Comparison of ENCODE assay signal across 8 cellular contexts in genomic region chr2:216777637-216778273, GRCh38.
DNase-seq lines count a peak whose midpoint lies in the region; ATAC-seq, FAIRE-seq and TF ChIP-seq lines count a peak whose summit lies in the region.

No MANE protein-coding gene starts in this region.

- H3K36me3 ChIP-seq in HepG2 (replicated peaks in 1 of 2; ENCODE audit: control insufficient read depth in 1 of 2, insufficient read depth in 2 of 2, low read length in 2 of 2), result no peaks in the 10 kb centered on the region

- TF ChIP-seq EP300 in HepG2 (IDR thresholded peaks at IDR 0.05; ENCODE audit: low read depth in 2 of 2, low read length in 2 of 2), result peak in 1 of 2 experiments; percentile 42; a peak in 1 of 4 replicates
- no peak for TF ChIP-seq EP300 in HepG2 (CRISPR knock-in tag; IDR thresholded peaks at IDR 0.05; ENCODE audit: borderline replicate concordance)

- no peak overlapping the region for H3K27ac ChIP-seq in HepG2 (ENCODE audit: extremely low read length, insufficient read depth, low read length)

- H3K4me1 ChIP-seq in HepG2 (ENCODE audit: insufficient read depth, low read length), result peaks cover 16% of the 10 kb centered on the region

- TF ChIP-seq POLR2A in HepG2 (IDR thresholded peaks at IDR 0.05; ENCODE audit: insufficient read depth in 1 of 2, low read depth in 2 of 2, low read length in 2 of 2), result no peak

- peaks cover 0 to 16% of the 10 kb centered on the region in 2 experiments; a peak in 2 of 5 replicates for H3K27me3 ChIP-seq in HepG2 (ENCODE audit: control insufficient read depth in 1 of 2, insufficient read depth in 2 of 2, low read length in 2 of 2)

- peak; percentile 99 for ATAC-seq in GM21515 (IDR thresholded peaks at IDR 0.05; ENCODE audit: unreplicated experiment)
- peak; percentile 97 for ATAC-seq in HG03571 (IDR thresholded peaks at IDR 0.05; ENCODE audit: unreplicated experiment)
- peak; percentile 98 for ATAC-seq in HepG2
- ATAC-seq in omental fat pad (ENCODE audit: low FRiP score), result no peak

- H4K20me1 ChIP-seq in HepG2 (ENCODE audit: insufficient read depth, low read length), result no peaks in the 10 kb centered on the region

- no TSS peak for BruUV-seq in HepG2 (replicated peaks; lab: Mats Ljungman, UMichigan)

- CTCF ChIA-PET in HepG2 (lab: Yijun Ruan, JAX; ENCODE audit: low intra/inter-chr PET ratio, low total read pairs), result interaction anchor here (0.8 to 2.0 kb wide), 5 partner anchors 95 to 935 kb away, joined by 3 to 26 read pairs (median 7); no protein-coding TSS in a partner anchor

- no peaks in the 10 kb centered on the region for H3K4me1 Mint-ChIP-seq in activated T-cell treated with anti-CD3 and anti-CD28 coated beads, Interleukin-2, amount 50 U/mL, for 24 hours (ENCODE audit: low read depth)

- in situ Hi-C loops in astrocyte of the cerebellum (cut with HindIII; ENCODE audit: low sequenced_read_pairs) (no loop called here), HepG2 (cut with HindIII; ENCODE audit: extremely low pct_ligation_motif_present, low pct_unique_long_range_greater_than_20kb) (no loop called here)

- no peak overlapping the region for H2AFZ ChIP-seq in HepG2 (ENCODE audit: low read length)

- no peaks in the 10 kb centered on the region for H3K79me2 ChIP-seq in HepG2 (ENCODE audit: insufficient read depth, low read length)

- POLR2A ChIA-PET in HepG2 (lab: Yijun Ruan, JAX), result no interaction called here

- intact Hi-C loops in HepG2 (cut with micrococcal nuclease; ENCODE audit: unreplicated experiment), result loop anchor here (1.0 to 5.0 kb wide), 6 partner anchors 80 to 936 kb away; partner anchors contain the start of gene IGFBP5

- H3K27me3 Mint-ChIP-seq in activated T-cell treated with anti-CD3 and anti-CD28 coated beads, Interleukin-2, amount 50 U/mL, for 24 hours, result peaks cover 8% of the 10 kb centered on the region

- DNase-seq in activated T-cell treated with anti-CD3 and anti-CD28 coated beads for 24 hours (ENCODE audit: low read depth) (peak; percentile 8), NCI-H82 (lab: John Stamatoyannopoulos, UW) (peak; percentile 96), astrocyte of the cerebellum (ENCODE audit: low read depth) (no peak), HepG2 (ENCODE audit: low spot score) (peak; percentile 89), omental fat pad (ENCODE audit: low spot score) (no peak)
- no peak for DNase-seq in activated T-cell treated with anti-CD3 and anti-CD28 coated beads, Interleukin-2, amount 50 U/mL, for 24 hours

- no peak overlapping the region for H3K27ac Mint-ChIP-seq in activated T-cell treated with anti-CD3 and anti-CD28 coated beads, Interleukin-2, amount 50 U/mL, for 24 hours

- peak; percentile 100 for FAIRE-seq in HepG2 (lab: Jason Lieb, UNC)

- H3K4me2 ChIP-seq in HepG2 (ENCODE audit: low read depth, low read length), result no peak overlapping the region

- no peaks in the 10 kb centered on the region for H3K36me3 Mint-ChIP-seq in activated T-cell treated with anti-CD3 and anti-CD28 coated beads, Interleukin-2, amount 50 U/mL, for 24 hours (ENCODE audit: low read depth)

- H3K9ac ChIP-seq in HepG2 (ENCODE audit: insufficient read depth, low read depth, low read length), result no peak overlapping the region

- no peak overlapping the region for H3K4me3 Mint-ChIP-seq in activated T-cell treated with anti-CD3 and anti-CD28 coated beads, Interleukin-2, amount 50 U/mL, for 24 hours

- 8% methylated on average over 9 of the region's 9 CpGs for WGBS in HepG2 (ENCODE audit: low lambda C conversion rate)

- peak; percentile 87 for TF ChIP-seq RAD21 in HepG2 (CRISPR knock-in tag; IDR thresholded peaks at IDR 0.05)

- TF ChIP-seq CTCF in astrocyte of the cerebellum (IDR thresholded peaks at IDR 0.05; ENCODE audit: low read depth, low read length, missing control alignments) (peak; percentile 61), HepG2 (CRISPR knock-in tag; IDR thresholded peaks at IDR 0.05) (peak; percentile 88), omental fat pad (IDR thresholded peaks at IDR 0.05) (no peak)

- H3K4me3 ChIP-seq in astrocyte of the cerebellum (ENCODE audit: low read depth, low read length) (no peak overlapping the region), HepG2 (replicated peaks in 1 of 3; ENCODE audit: insufficient read depth in 1 of 3, low read depth in 2 of 3, low read length in 3 of 3) (no peak overlapping the region)

- no peaks in the 10 kb centered on the region for H3K9me3 ChIP-seq in HepG2 (ENCODE audit: low read length)

- no peaks in the 10 kb centered on the region for H3K9me3 Mint-ChIP-seq in activated T-cell treated with anti-CD3 and anti-CD28 coated beads, Interleukin-2, amount 50 U/mL, for 24 hours

TF ChIP-seq in HepG2, 621 proteins besides CTCF, POLR2A, EP300 and RAD21 (continues in another document):
- TF ChIP-seq SAFB2 (CRISPR knock-in tag; IDR thresholded peaks at IDR 0.05; ENCODE audit: borderline replicate concordance, low read depth), result peak; percentile 30; the same call in 1 of the 2 replicates
- TF ChIP-seq ZNF720 (CRISPR knock-in tag; IDR thresholded peaks at IDR 0.05), result no peak
- TF ChIP-seq FOXJ3 (CRISPR knock-in tag; IDR thresholded peaks at IDR 0.05; ENCODE audit: borderline replicate concordance), result peak; percentile 72; the same call in 1 of the 2 replicates
- no peak for TF ChIP-seq NR2F2 (IDR thresholded peaks at IDR 0.05; ENCODE audit: borderline replicate concordance, low read depth)
- no peak for TF ChIP-seq SSRP1 (CRISPR knock-in tag; IDR thresholded peaks at IDR 0.05)
- peak; percentile 87; the same call in 1 of the 2 replicates for TF ChIP-seq WIZ (CRISPR knock-in tag; IDR thresholded peaks at IDR 0.05)
- TF ChIP-seq, protein P1, sequence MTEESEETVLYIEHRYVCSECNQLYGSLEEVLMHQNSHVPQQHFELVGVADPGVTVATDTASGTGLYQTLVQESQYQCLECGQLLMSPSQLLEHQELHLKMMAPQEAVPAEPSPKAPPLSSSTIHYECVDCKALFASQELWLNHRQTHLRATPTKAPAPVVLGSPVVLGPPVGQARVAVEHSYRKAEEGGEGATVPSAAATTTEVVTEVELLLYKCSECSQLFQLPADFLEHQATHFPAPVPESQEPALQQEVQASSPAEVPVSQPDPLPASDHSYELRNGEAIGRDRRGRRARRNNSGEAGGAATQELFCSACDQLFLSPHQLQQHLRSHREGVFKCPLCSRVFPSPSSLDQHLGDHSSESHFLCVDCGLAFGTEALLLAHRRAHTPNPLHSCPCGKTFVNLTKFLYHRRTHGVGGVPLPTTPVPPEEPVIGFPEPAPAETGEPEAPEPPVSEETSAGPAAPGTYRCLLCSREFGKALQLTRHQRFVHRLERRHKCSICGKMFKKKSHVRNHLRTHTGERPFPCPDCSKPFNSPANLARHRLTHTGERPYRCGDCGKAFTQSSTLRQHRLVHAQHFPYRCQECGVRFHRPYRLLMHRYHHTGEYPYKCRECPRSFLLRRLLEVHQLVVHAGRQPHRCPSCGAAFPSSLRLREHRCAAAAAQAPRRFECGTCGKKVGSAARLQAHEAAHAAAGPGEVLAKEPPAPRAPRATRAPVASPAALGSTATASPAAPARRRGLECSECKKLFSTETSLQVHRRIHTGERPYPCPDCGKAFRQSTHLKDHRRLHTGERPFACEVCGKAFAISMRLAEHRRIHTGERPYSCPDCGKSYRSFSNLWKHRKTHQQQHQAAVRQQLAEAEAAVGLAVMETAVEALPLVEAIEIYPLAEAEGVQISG (CRISPR knock-in tag; IDR thresholded peaks at IDR 0.05), result peak; percentile 76
- no peak for TF ChIP-seq MAZ (IDR thresholded peaks at IDR 0.05; ENCODE audit: borderline replicate concordance, low read depth, low read length)
- TF ChIP-seq MAZ (CRISPR knock-in tag; IDR thresholded peaks at IDR 0.05; ENCODE audit: low read depth), result peak; percentile 29; the same call in 1 of the 2 replicates
- TF ChIP-seq CBX5 (CRISPR knock-in tag; IDR thresholded peaks at IDR 0.05; ENCODE audit: borderline replicate concordance), result peak; percentile 84; the same call in 1 of the 2 replicates
- TF ChIP-seq EHMT2 (IDR thresholded peaks at IDR 0.05; ENCODE audit: borderline replicate concordance, low read depth, low read length), result peak; percentile 75; the same call in 1 of the 2 replicates
- TF ChIP-seq ONECUT2 (CRISPR knock-in tag; IDR thresholded peaks at IDR 0.05), result 0 out of 2 replicates have a peak, but pooled peaks have one; percentile 29
- no peak for TF ChIP-seq ZSCAN30 (CRISPR knock-in tag; IDR thresholded peaks at IDR 0.05)
- TF ChIP-seq TRIM24 (CRISPR knock-in tag; IDR thresholded peaks at IDR 0.05), result no peak
- peak; percentile 61 for TF ChIP-seq FOSL2 (CRISPR knock-in tag; IDR thresholded peaks at IDR 0.05)
- peak; percentile 69 for TF ChIP-seq FOXA3 (CRISPR knock-in tag; IDR thresholded peaks at IDR 0.05)
- TF ChIP-seq, protein P2, sequence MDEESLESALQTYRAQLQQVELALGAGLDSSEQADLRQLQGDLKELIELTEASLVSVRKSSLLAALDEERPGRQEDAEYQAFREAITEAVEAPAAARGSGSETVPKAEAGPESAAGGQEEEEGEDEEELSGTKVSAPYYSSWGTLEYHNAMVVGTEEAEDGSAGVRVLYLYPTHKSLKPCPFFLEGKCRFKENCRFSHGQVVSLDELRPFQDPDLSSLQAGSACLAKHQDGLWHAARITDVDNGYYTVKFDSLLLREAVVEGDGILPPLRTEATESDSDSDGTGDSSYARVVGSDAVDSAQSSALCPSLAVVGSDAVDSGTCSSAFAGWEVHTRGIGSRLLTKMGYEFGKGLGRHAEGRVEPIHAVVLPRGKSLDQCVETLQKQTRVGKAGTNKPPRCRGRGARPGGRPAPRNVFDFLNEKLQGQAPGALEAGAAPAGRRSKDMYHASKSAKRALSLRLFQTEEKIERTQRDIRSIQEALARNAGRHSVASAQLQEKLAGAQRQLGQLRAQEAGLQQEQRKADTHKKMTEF (CRISPR knock-in tag; IDR thresholded peaks at IDR 0.05), result 0 out of 2 replicates have a peak, but pooled peaks have one; percentile 27
- TF ChIP-seq, protein P3, sequence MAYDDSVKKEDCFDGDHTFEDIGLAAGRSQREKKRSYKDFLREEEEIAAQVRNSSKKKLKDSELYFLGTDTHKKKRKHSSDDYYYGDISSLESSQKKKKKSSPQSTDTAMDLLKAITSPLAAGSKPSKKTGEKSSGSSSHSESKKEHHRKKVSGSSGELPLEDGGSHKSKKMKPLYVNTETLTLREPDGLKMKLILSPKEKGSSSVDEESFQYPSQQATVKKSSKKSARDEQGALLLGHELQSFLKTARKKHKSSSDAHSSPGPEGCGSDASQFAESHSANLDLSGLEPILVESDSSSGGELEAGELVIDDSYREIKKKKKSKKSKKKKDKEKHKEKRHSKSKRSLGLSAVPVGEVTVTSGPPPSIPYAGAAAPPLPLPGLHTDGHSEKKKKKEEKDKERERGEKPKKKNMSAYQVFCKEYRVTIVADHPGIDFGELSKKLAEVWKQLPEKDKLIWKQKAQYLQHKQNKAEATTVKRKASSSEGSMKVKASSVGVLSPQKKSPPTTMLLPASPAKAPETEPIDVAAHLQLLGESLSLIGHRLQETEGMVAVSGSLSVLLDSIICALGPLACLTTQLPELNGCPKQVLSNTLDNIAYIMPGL (CRISPR knock-in tag; IDR thresholded peaks at IDR 0.05; ENCODE audit: borderline replicate concordance in 1 of 2, low read depth in 1 of 2), result peak; percentile 41 to 91; a peak in 3 of 4 replicates

Comparison
In these comparisons a context has a peak if more than half of its experiments do, and no peak if none do; other contexts are left out.
1. DNase-seq: peak in activated T-cell treated with anti-CD3 and anti-CD28 coated beads for 24 hours (single experiment), NCI-H82 (single experiment) and HepG2 (single experiment); none in activated T-cell treated with anti-CD3 and anti-CD28 coated beads, Interleukin-2, amount 50 U/mL, for 24 hours (single experiment), astrocyte of the cerebellum (single experiment) and omental fat pad (single experiment).
2. CTCF ChIP-seq: peak in astrocyte of the cerebellum (single experiment) and HepG2 (single experiment); none in omental fat pad (0 of 3).